ENCODE assay signal across 14 cellular contexts in the genomic region with DNA sequence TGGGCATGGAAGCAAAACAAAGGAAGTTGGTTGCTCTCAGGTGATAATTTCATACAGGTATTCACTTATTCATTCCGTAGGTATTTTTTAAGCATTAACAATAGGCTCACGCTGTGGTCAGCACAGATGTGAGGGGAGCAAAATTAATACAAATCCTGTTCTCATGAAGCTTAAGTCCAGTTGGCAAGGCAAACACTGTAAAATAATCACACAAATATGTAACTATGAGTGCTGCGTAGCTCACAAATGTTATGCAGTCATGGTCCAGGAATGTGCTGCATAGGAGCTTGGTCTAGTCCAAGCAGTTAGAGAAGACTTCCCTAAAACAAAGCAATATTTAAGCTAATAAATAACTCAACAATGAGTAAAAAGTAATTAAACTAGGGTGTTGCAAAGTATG. TPM values are rescaled to one million over a fixed set of nuclear protein-coding genes. Genes with fewer than 3 reads are reported as not detected.
DNase-seq lines count a peak whose midpoint lies in the region; ATAC-seq, FAIRE-seq and TF ChIP-seq lines count a peak whose summit lies in the region.
"Had no signal": no experiment of that assay in that cellular context is flagged by ENCODE, and none has a peak within 500 bp of the region (broad histone marks: within the 10 kb centered on the region; RNA-seq: fewer than 3 reads in every experiment).

No MANE protein-coding gene starts in this region.

- H2BK12ac ChIP-seq in trophoblast cell (ENCODE audit: low read length) = no peak overlapping the region

- H3K27me3 Mint-ChIP-seq in progenitor cell of endocrine pancreas = no peaks in the 10 kb centered on the region

- no peak overlapping the region for H2BK120ac ChIP-seq in trophoblast cell (ENCODE audit: insufficient read depth, low read length, poor library complexity)

- H2AK5ac ChIP-seq in trophoblast cell (ENCODE audit: low read length) = no peak overlapping the region

- TF ChIP-seq CTCF in PC-9 (conservative IDR thresholded peaks at IDR 0.05) = no peak
- TF ChIP-seq CTCF in progenitor cell of endocrine pancreas (IDR thresholded peaks at IDR 0.05; ENCODE audit: unreplicated experiment) = no peak

- H4K91ac ChIP-seq in trophoblast cell (ENCODE audit: low read depth, low read length) = no peak overlapping the region

- peaks cover 10% of the 10 kb centered on the region for H3K9me3 Mint-ChIP-seq in progenitor cell of endocrine pancreas (ENCODE audit: low read depth)
- H3K9me3 Mint-ChIP-seq: activated B cell treated with CpG ODN at 0.5 μM for 24 hours had no signal

- H3F3A ChIP-seq in PC-9 (ENCODE audit: insufficient read depth, low read depth) = peaks cover 14% of the 10 kb centered on the region

- H3K27ac ChIP-seq in PC-9 = peak overlapping the region; percentile 88
- H3K27ac ChIP-seq in trophoblast cell (ENCODE audit: low read depth, low read length) = no peak overlapping the region
- no peak overlapping the region for H3K27ac ChIP-seq in small intestine (ENCODE audit: low read depth in 1 of 2, low read length in 1 of 2)
- H3K27ac ChIP-seq: thyroid gland had no signal

- H3K9me2 ChIP-seq in PC-9 (ENCODE audit: insufficient read depth) = no peaks in the 10 kb centered on the region

- intact Hi-C loops in PC-9 (cut with micrococcal nuclease; ENCODE audit: unreplicated experiment) (loop anchor here (1.0 to 10.0 kb wide), 2 partner anchors 31 to 294 kb away; a partner anchor contains a TSS), posterior cingulate gyrus (cut with DNase I) (no loop called here)

- H3K4me1 Mint-ChIP-seq in progenitor cell of endocrine pancreas (ENCODE audit: low read depth) = no peaks in the 10 kb centered on the region
- H3K4me1 Mint-ChIP-seq: activated B cell treated with CpG ODN at 0.5 μM for 24 hours had no signal

- CTCF ChIA-PET in PC-9 (lab: Charles Lee) = interaction anchor here (0.6 to 1.0 kb wide), 3 partner anchors 330 to 411 kb away, joined by 3 to 6 read pairs (median 4); no protein-coding TSS in a partner anchor

- H3K9ac ChIP-seq in trophoblast cell (ENCODE audit: low read length) = no peak overlapping the region

- no CpG with 5 or more reads among the region's 3 CpGs for WGBS in trophoblast cell (ENCODE audit: extremely low coverage, insufficient coverage, insufficient read length)
- WGBS in small intestine, 3 donors = 75 to 89% (median 87%) methylated on average over 3 of the region's 3 CpGs

- H3K18ac ChIP-seq in trophoblast cell (ENCODE audit: low read length) = no peak overlapping the region

- no peak overlapping the region for H3K4me3 Mint-ChIP-seq in progenitor cell of endocrine pancreas (ENCODE audit: low read depth)
- H3K4me3 Mint-ChIP-seq: activated B cell treated with CpG ODN at 0.5 μM for 24 hours had no signal

- H3K23ac ChIP-seq in trophoblast cell (ENCODE audit: low read length) = no peak overlapping the region

- no peaks in the 10 kb centered on the region for H3K36me3 Mint-ChIP-seq in progenitor cell of endocrine pancreas (ENCODE audit: insufficient read depth)

- H3K4me3 ChIP-seq in PC-9 (no peak overlapping the region), trophoblast cell (ENCODE audit: low read depth, low read length) (no peak overlapping the region), small intestine (ENCODE audit: low read depth in 1 of 2, low read length in 2 of 2) (no peak overlapping the region)
- H3K4me3 ChIP-seq: thyroid gland had no signal

- H4K20me1 ChIP-seq in PC-9 (ENCODE audit: insufficient read depth) = no peaks in the 10 kb centered on the region

- no peak overlapping the region for H3K27ac Mint-ChIP-seq in progenitor cell of endocrine pancreas
- H3K27ac Mint-ChIP-seq: activated B cell treated with CpG ODN at 0.5 μM for 24 hours had no signal

- H3K9me3 ChIP-seq in PC-9 (ENCODE audit: insufficient read depth, low read depth) (peaks cover 6% of the 10 kb centered on the region; the same call in 1 of the 2 replicates), trophoblast cell (ENCODE audit: insufficient read depth, low read depth, low read length) (no peaks in the 10 kb centered on the region), small intestine (ENCODE audit: control insufficient read depth, low read depth) (no peaks in the 10 kb centered on the region)
- H3K9me3 ChIP-seq: thyroid gland had no signal

- no TSS peak for BruUV-seq in PC-9 (replicated peaks; lab: Mats Ljungman, UMichigan)

- POLR2A ChIA-PET in PC-9 (lab: Charles Lee; ENCODE audit: unreplicated experiment) = interaction anchor here (0.7 to 1.2 kb wide), 3 partner anchors 32 to 189 kb away, joined by 7 to 12 read pairs (median 8); a partner anchor contains a TSS

- H3K27me3 ChIP-seq in PC-9 (ENCODE audit: insufficient read depth, low read depth) (no peaks in the 10 kb centered on the region), trophoblast cell (ENCODE audit: insufficient read depth, low read length) (no peaks in the 10 kb centered on the region), small intestine (ENCODE audit: control insufficient read depth in 2 of 2, insufficient read depth in 2 of 2, low read length in 2 of 2) (no peaks in the 10 kb centered on the region)
- H3K27me3 ChIP-seq: thyroid gland had no signal

- no peak overlapping the region for H3K4ac ChIP-seq in trophoblast cell (ENCODE audit: low read depth, low read length)

- H4K8ac ChIP-seq in trophoblast cell (ENCODE audit: low read depth, low read length) = no peak overlapping the region

- H3K79me1 ChIP-seq in trophoblast cell (ENCODE audit: low read length) = no peaks in the 10 kb centered on the region

- no peak overlapping the region for H2BK5ac ChIP-seq in trophoblast cell (ENCODE audit: low read depth, low read length, poor library complexity)

- H3K79me2 ChIP-seq in PC-9 (ENCODE audit: low read depth) (no peaks in the 10 kb centered on the region), trophoblast cell (ENCODE audit: control insufficient read depth, insufficient read depth, low read length, poor library complexity) (no peaks in the 10 kb centered on the region)

- ATAC-seq in esophagus mucosa = peak; percentile 73

- H3K36me3 ChIP-seq in PC-9 (ENCODE audit: low read depth) (no peaks in the 10 kb centered on the region), trophoblast cell (ENCODE audit: control insufficient read depth in 1 of 2, insufficient read depth in 2 of 2, low read length in 2 of 2) (no peaks in the 10 kb centered on the region), small intestine (ENCODE audit: control insufficient read depth in 2 of 2, insufficient read depth in 2 of 2, low read length in 2 of 2) (no peaks in the 10 kb centered on the region)
- H3K36me3 ChIP-seq: thyroid gland had no signal

- DNase-seq in EH (ENCODE audit: low read depth) (peak; percentile 93), PC-9 (peak; percentile 40 to 98), trophoblast cell (peak; percentile 72 to 93), small intestine (no peak), progenitor cell of endocrine pancreas (ENCODE audit: low spot score, unreplicated experiment) (no peak), posterior cingulate gyrus (no peak)
- DNase-seq in effector CD8-positive, alpha-beta T cell (lab: John Stamatoyannopoulos, UW) = no peak
- DNase-seq: activated B cell treated with CpG ODN at 0.5 μM for 24 hours; effector CD4-positive, alpha-beta T cell; NCI-H146; nucleus accumbens; thyroid gland had no signal

- no peak overlapping the region for H4K12ac ChIP-seq in trophoblast cell (ENCODE audit: low read depth, low read length)

- no peak overlapping the region for H3K14ac ChIP-seq in trophoblast cell (ENCODE audit: low read length)

- FAIRE-seq in small intestine (lab: Jason Lieb, UNC) = no peak
- FAIRE-seq: islet of Langerhans had no signal

- H2AFZ ChIP-seq in PC-9 = no peak overlapping the region
- H2AFZ ChIP-seq in trophoblast cell (ENCODE audit: insufficient read depth, low read length, poor library complexity) = no peak overlapping the region

- H3K4me1 ChIP-seq in PC-9 (replicated peaks; ENCODE audit: insufficient read depth) (peaks cover 20% of the 10 kb centered on the region), trophoblast cell (ENCODE audit: control insufficient read depth in 1 of 2, insufficient read depth in 2 of 2, low read length in 2 of 2) (peaks cover 3 to 4% of the 10 kb centered on the region in 2 experiments), small intestine (ENCODE audit: control insufficient read depth in 2 of 2, insufficient read depth in 1 of 2, low read depth in 1 of 2, low read length in 1 of 2) (no peaks in the 10 kb centered on the region)
- H3K4me1 ChIP-seq: thyroid gland had no signal

- H3K4me2 ChIP-seq in PC-9 (peak overlapping the region; percentile 59), trophoblast cell (ENCODE audit: low read length) (no peak overlapping the region)

RNA-seq across cellular contexts. Expression of a gene that starts 23.9 kb away (rescaled TPM):
- total RNA-seq in PC-9 (2021) = 1.9 and 7.3 TPM in 2 replicates
- 0.16 TPM for total RNA-seq in esophagus mucosa
- polyA plus RNA-seq in trophoblast cell (2013) = 0.03 TPM in 1 of 2 replicates, not detected in the other
- polyA plus RNA-seq in small intestine = 1 to 10 TPM in 2 of 3 donors, under 1 TPM in 1; 0.54 to 1.1 (median 1.1) TPM
- total RNA-seq in progenitor cell of endocrine pancreas = 0.60 and 1.9 TPM in 2 replicates
- total RNA-seq: activated B cell treated with CpG ODN at 0.5 μM for 24 hours had no signal

RNA-seq across cellular contexts. Expression of a gene that starts 31.1 kb away (rescaled TPM):
- total RNA-seq in PC-9 (2021) (1.7 and 2.0 TPM in 2 replicates), esophagus mucosa (not detected), progenitor cell of endocrine pancreas (0.91 and 1.1 TPM in 2 replicates)
- 0.21 and 0.45 TPM in 2 replicates for polyA plus RNA-seq in trophoblast cell (2013)
- polyA plus RNA-seq in small intestine = under 1 TPM in 1 of 3 donors, not detected in 2; 0.28 TPM
- total RNA-seq: activated B cell treated with CpG ODN at 0.5 μM for 24 hours, thyroid gland had no signal

Comparison
In these comparisons a context has a peak if more than half of its experiments do, and no peak if none do; other contexts are left out.
1. DNase-seq: peak in EH (single experiment), PC-9 (2 of 2) and trophoblast cell (2 of 2); none in small intestine (single experiment), progenitor cell of endocrine pancreas (single experiment), posterior cingulate gyrus (0 of 10) and effector CD8-positive, alpha-beta T cell (single experiment).